13 cellular contexts compared by ENCODE assay signal in the genomic region with DNA sequence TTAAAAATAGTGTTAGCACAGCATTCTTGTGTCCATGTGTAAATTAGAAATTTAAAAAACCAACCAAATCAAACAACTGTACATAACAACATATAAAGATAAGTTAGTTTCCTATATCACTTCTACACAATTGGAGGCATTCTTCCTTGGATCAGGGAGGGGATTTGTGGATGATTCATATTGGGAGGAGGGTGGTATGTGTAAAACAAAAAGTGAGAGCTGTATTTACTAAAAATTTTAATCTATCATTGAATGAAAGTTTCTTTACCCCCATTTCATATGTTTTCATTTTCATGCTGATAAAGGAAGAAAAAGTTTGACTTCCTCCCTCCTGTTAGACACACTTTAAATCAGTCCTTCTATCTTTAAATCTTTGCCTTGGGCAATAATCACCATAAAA.
DNase-seq lines count a peak whose midpoint lies in the region; ATAC-seq and TF ChIP-seq lines count a peak whose summit lies in the region.
"Had no signal": no experiment of that assay in that cellular context is flagged by ENCODE, and none has a peak within 500 bp of the region (broad histone marks: within the 10 kb centered on the region; RNA-seq: fewer than 3 reads in every experiment).

No MANE protein-coding gene starts in this region.

- BruUV-seq in HCT116 (replicated peaks; lab: Mats Ljungman, UMichigan), result no TSS peak

- TF ChIP-seq CTCF in HCT116 (IDR thresholded peaks at IDR 0.05 in 2 of 3, conservative IDR thresholded peaks at IDR 0.05 in 1 of 3; ENCODE audit: borderline replicate concordance in 1 of 3, insufficient read depth in 1 of 3, low read depth in 2 of 3, low read length in 2 of 3) (no peak), fibroblast of pulmonary artery (IDR thresholded peaks at IDR 0.05; ENCODE audit: low read length, missing control alignments) (no peak), upper lobe of right lung (IDR thresholded peaks at IDR 0.05) (no peak), GM20000 (IDR thresholded peaks at IDR 0.05; ENCODE audit: extremely low read depth, missing control alignments) (no peak)

- TF ChIP-seq POLR2A in HCT116 (IDR thresholded peaks at IDR 0.05; ENCODE audit: borderline replicate concordance, extremely low read depth, insufficient read depth, insufficient read length), result no peak

- no peaks in the 10 kb centered on the region for H3K79me2 ChIP-seq in ACC112 (ENCODE audit: control insufficient read depth, insufficient read depth, low read length, unreplicated experiment)
- H3K79me2 ChIP-seq in HCT116 (ENCODE audit: insufficient read depth, low read length), result no peaks in the 10 kb centered on the region

- intact Hi-C loops in HCT116 (cut with micrococcal nuclease), result no loop called here
- intact Hi-C loops in upper lobe of right lung (cut with DNase I), result no loop called here

- H4K20me1 ChIP-seq in HCT116 (ENCODE audit: insufficient read depth), result no peaks in the 10 kb centered on the region

- peaks cover 0 to 4% of the 10 kb centered on the region in 2 experiments; a peak in 1 of 4 replicates for H3K9me3 ChIP-seq in HCT116 (ENCODE audit: control insufficient read depth in 1 of 2, insufficient read depth in 1 of 2, low read depth in 1 of 2, low read length in 2 of 2)
- H3K9me3 ChIP-seq in upper lobe of right lung, result peaks cover 4% of the 10 kb centered on the region

- CTCF ChIA-PET in HCT116 (lab: Charles Lee), result no interaction called here

- no peak for ATAC-seq in HCT116
- peak; percentile 47; the same call in 2 of the 3 replicates for ATAC-seq in SK-N-SH treated with all-trans-retinoic acid at 6 μM for 48 hours
- ATAC-seq in upper lobe of right lung, result no peak
- ATAC-seq in GM19455 (IDR thresholded peaks at IDR 0.05; ENCODE audit: unreplicated experiment), result no peak

- POLR2A ChIA-PET in HCT116 (lab: Charles Lee), result interaction anchor here (1.5 kb wide), 1 partner anchor 12 kb away, joined by 3 read pairs; no protein-coding TSS in a partner anchor

- H2AFZ ChIP-seq in ACC112 (ENCODE audit: low read length, unreplicated experiment) (peak overlapping the region; percentile 89), HCT116 (ENCODE audit: low read depth, low read length, poor library complexity, severe bottlenecking) (peak overlapping the region; percentile 32)

- H3K9me2 ChIP-seq in HCT116 (ENCODE audit: insufficient read depth), result no peaks in the 10 kb centered on the region

- H3K27me3 ChIP-seq in ACC112 (ENCODE audit: insufficient read depth, low read length) (no peaks in the 10 kb centered on the region), HCT116 (ENCODE audit: insufficient read depth, low read length) (no peaks in the 10 kb centered on the region), upper lobe of right lung (no peaks in the 10 kb centered on the region)

- no peak for TF ChIP-seq RAD21 in HCT116 (IDR thresholded peaks at IDR 0.05; ENCODE audit: low read depth)

- peak overlapping the region; percentile 90 for H3K27ac ChIP-seq in ACC112 (ENCODE audit: low read depth, low read length)
- peak overlapping the region; percentile 79; the same call in 1 of the 2 replicates for H3K27ac ChIP-seq in HCT116 (ENCODE audit: low read depth, low read length)
- no peak overlapping the region for H3K27ac ChIP-seq in upper lobe of right lung
- H3K27ac ChIP-seq: SK-N-MC had no signal

- DNase-seq in HCT116 (ENCODE audit: low read depth, low spot score), result no peak
- peak; percentile 23 for DNase-seq in fibroblast of pulmonary artery (ENCODE audit: low read depth)
- DNase-seq in upper lobe of right lung, result no peak
- DNase-seq in NCI-H2171 treated with DMSO at 0.1 percent for 48 hours (lab: John Stamatoyannopoulos, UW), result no peak
- DNase-seq in GM20000 (ENCODE audit: low spot score), result no peak
- DNase-seq: activated CD8-positive, alpha-beta memory T cell treated with anti-CD3 and anti-CD28 coated beads for 24 hours; activated naive CD4-positive, alpha-beta T cell treated with anti-CD3 and anti-CD28 coated beads for 36 hours; NCI-H1105 had no signal

- peak overlapping the region; percentile 58 for H3K9ac ChIP-seq in HCT116 (ENCODE audit: low read length)

- H3K36me3 ChIP-seq in ACC112 (ENCODE audit: insufficient read depth, low read length) (no peaks in the 10 kb centered on the region), HCT116 (ENCODE audit: control insufficient read depth in 1 of 2, insufficient read depth in 2 of 2, low read length in 2 of 2) (peaks cover 0 to 17% of the 10 kb centered on the region in 2 experiments; a peak in 1 of 4 replicates), upper lobe of right lung (no peaks in the 10 kb centered on the region)

- H3K4me1 ChIP-seq in ACC112 (ENCODE audit: control insufficient read depth, insufficient read depth, low read length, unreplicated experiment), result peaks cover 23% of the 10 kb centered on the region
- peaks cover 32 to 53% of the 10 kb centered on the region in 2 experiments for H3K4me1 ChIP-seq in HCT116 (ENCODE audit: control insufficient read depth in 1 of 2, insufficient read depth in 2 of 2, low read length in 2 of 2)
- H3K4me1 ChIP-seq in upper lobe of right lung, result no peaks in the 10 kb centered on the region

- H3K4me2 ChIP-seq in HCT116 (ENCODE audit: low read length), result peak overlapping the region; percentile 69

- RAD21 ChIA-PET in HCT116 (lab: Charles Lee; ENCODE audit: low non-redundant PET in 1 of 2, low total read pairs in 2 of 2, uncharacterized antibody in 2 of 2, unreplicated experiment in 2 of 2), result interaction anchor here in 1 of 2 experiments (1.2 kb wide), 1 partner anchor 195 kb away, joined by 3 read pairs; no protein-coding TSS in a partner anchor

- H3K4me3 ChIP-seq in ACC112 (ENCODE audit: low read depth, low read length), result peak overlapping the region; percentile 16; the same call in 1 of the 2 replicates
- H3K4me3 ChIP-seq in HCT116 (replicated peaks in 1 of 2; ENCODE audit: low read depth in 1 of 2, low read length in 2 of 2), result 0 out of 4 replicates have a peak overlapping the region, but pooled peaks of 1 of the 2 experiments have one; percentile 18
- no peak overlapping the region for H3K4me3 ChIP-seq in fibroblast of pulmonary artery (replicated peaks; ENCODE audit: low read depth, low read length)
- no peak overlapping the region for H3K4me3 ChIP-seq in upper lobe of right lung
- H3K4me3 ChIP-seq: SK-N-MC, skin epidermis had no signal

TF ChIP-seq in HCT116, 20 proteins besides CTCF, POLR2A, EP300 and RAD21:
- no peak for TF ChIP-seq ZFX (IDR thresholded peaks at IDR 0.05)
- peak; percentile 41; the same call in 1 of the 2 replicates for TF ChIP-seq FOSL1 (IDR thresholded peaks at IDR 0.05; ENCODE audit: low read depth)
- TF ChIP-seq EZH2 (IDR thresholded peaks at IDR 0.05), result no peak
- TF ChIP-seq CEBPB (IDR thresholded peaks at IDR 0.05; ENCODE audit: low read depth), result no peak
- no peak for TF ChIP-seq POLR2AphosphoS5 (IDR thresholded peaks at IDR 0.05; ENCODE audit: low read depth, low read length)
- TF ChIP-seq ZNF274 (IDR thresholded peaks at IDR 0.05; ENCODE audit: low read depth, low read length), result no peak
- peak; percentile 11; the same call in 1 of the 2 replicates for TF ChIP-seq SRF (IDR thresholded peaks at IDR 0.05; ENCODE audit: low read depth)
- TF ChIP-seq JUND (IDR thresholded peaks at IDR 0.05), result no peak
- TF ChIP-seq SIN3A (IDR thresholded peaks at IDR 0.05; ENCODE audit: low read depth), result no peak
TF ChIP-seq in HCT116: peak in this region for 2.

TF ChIP-seq in SK-N-SH treated with all-trans-retinoic acid at 6 μM for 48 hours, 23 proteins besides CTCF, POLR2A, EP300 and RAD21:
- peak; percentile 58 for TF ChIP-seq ZNF70 (CRISPR knock-in tag; IDR thresholded peaks at IDR 0.05)
- no peak for TF ChIP-seq ISL1 (CRISPR knock-in tag; IDR thresholded peaks at IDR 0.05)
- no peak for TF ChIP-seq OSR1 (CRISPR knock-in tag; IDR thresholded peaks at IDR 0.05)
- no peak for TF ChIP-seq ARNTL (CRISPR knock-in tag; IDR thresholded peaks at IDR 0.05; ENCODE audit: borderline replicate concordance, low read depth)
- TF ChIP-seq, protein P1, sequence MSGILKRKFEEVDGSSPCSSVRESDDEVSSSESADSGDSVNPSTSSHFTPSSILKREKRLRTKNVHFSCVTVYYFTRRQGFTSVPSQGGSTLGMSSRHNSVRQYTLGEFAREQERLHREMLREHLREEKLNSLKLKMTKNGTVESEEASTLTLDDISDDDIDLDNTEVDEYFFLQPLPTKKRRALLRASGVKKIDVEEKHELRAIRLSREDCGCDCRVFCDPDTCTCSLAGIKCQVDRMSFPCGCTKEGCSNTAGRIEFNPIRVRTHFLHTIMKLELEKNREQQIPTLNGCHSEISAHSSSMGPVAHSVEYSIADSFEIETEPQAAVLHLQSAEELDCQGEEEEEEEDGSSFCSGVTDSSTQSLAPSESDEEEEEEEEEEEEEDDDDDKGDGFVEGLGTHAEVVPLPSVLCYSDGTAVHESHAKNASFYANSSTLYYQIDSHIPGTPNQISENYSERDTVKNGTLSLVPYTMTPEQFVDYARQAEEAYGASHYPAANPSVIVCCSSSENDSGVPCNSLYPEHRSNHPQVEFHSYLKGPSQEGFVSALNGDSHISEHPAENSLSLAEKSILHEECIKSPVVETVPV (CRISPR knock-in tag; IDR thresholded peaks at IDR 0.05), result no peak
- TF ChIP-seq PPARA (CRISPR knock-in tag; IDR thresholded peaks at IDR 0.05; ENCODE audit: borderline replicate concordance), result no peak
- TF ChIP-seq, protein P2, sequence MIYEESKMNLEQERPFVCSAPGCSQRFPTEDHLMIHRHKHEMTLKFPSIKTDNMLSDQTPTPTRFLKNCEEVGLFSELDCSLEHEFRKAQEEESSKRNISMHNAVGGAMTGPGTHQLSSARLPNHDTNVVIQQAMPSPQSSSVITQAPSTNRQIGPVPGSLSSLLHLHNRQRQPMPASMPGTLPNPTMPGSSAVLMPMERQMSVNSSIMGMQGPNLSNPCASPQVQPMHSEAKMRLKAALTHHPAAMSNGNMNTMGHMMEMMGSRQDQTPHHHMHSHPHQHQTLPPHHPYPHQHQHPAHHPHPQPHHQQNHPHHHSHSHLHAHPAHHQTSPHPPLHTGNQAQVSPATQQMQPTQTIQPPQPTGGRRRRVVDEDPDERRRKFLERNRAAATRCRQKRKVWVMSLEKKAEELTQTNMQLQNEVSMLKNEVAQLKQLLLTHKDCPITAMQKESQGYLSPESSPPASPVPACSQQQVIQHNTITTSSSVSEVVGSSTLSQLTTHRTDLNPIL (CRISPR knock-in tag; IDR thresholded peaks at IDR 0.05; ENCODE audit: low read depth), result no peak
- no peak for TF ChIP-seq TCF4 (CRISPR knock-in tag; IDR thresholded peaks at IDR 0.05; ENCODE audit: borderline replicate concordance)
